ENCODE assay signal across 8 cellular contexts in genomic region chr17:48215583-48216139, GRCh38.
DNase-seq lines count a peak whose midpoint lies in the region; ATAC-seq and TF ChIP-seq lines count a peak whose summit lies in the region.

No MANE protein-coding gene starts in this region.

- H3K27ac ChIP-seq in Peyer's patch (no peak overlapping the region), fibroblast of lung (ENCODE audit: insufficient read depth, low read length) (no peak overlapping the region)

- no peaks in the 10 kb centered on the region for H4K20me1 ChIP-seq in fibroblast of lung (ENCODE audit: control insufficient read depth, extremely low read depth, insufficient read depth, low read length)

- peak in 4 of 6 experiments; percentile 37 to 79 (median 77) for TF ChIP-seq CTCF in Peyer's patch (IDR thresholded peaks at IDR 0.05)
- peak; percentile 65 to 67 for TF ChIP-seq CTCF in fibroblast of lung (conservative IDR thresholded peaks at IDR 0.05 in 1 of 2, IDR thresholded peaks at IDR 0.05 in 1 of 2; ENCODE audit: low read depth in 1 of 2, low read length in 2 of 2)

- no peak overlapping the region for H3K9ac ChIP-seq in fibroblast of lung (ENCODE audit: insufficient read depth, low read length)

- H3K4me1 Mint-ChIP-seq in stimulated activated naive B cell treated with anti-CD40 and anti-IgM and Interleukin-4, amounts not matched to agents 10 μg/mL and 1 μg/mL and 100 μg/mL, for 72 hours = peaks cover 1 to 8% of the 10 kb centered on the region in 2 donors

- no peaks in the 10 kb centered on the region for H3K79me2 ChIP-seq in fibroblast of lung (ENCODE audit: control insufficient read depth, insufficient read depth, low read length)

- no peak overlapping the region for H3K4me3 Mint-ChIP-seq in stimulated activated naive B cell treated with anti-CD40 and anti-IgM and Interleukin-4, amounts not matched to agents 10 μg/mL and 1 μg/mL and 100 μg/mL, for 72 hours

- H3K36me3 Mint-ChIP-seq in stimulated activated naive B cell treated with anti-CD40 and anti-IgM and Interleukin-4, amounts not matched to agents 10 μg/mL and 1 μg/mL and 100 μg/mL, for 72 hours = peaks cover 13 to 14% of the 10 kb centered on the region in 2 donors

- DNase-seq in COLO829 (ENCODE audit: low spot score) (peak; percentile 68), HT-29 (ENCODE audit: low spot score) (peak; percentile 76), Peyer's patch (peak in 2 of 3 donors; percentile 50 to 57), fibroblast of lung (ENCODE audit: low read depth in 2 of 2) (peak; percentile 22 to 56), nucleus accumbens (lab: John Stamatoyannopoulos, UW) (no peak)
- no peak for DNase-seq in stimulated activated naive B cell treated with anti-CD40 and anti-IgM and Interleukin-4, amounts not matched to agents 10 μg/mL and 1 μg/mL and 100 μg/mL, for 72 hours
- DNase-seq in activated CD4-positive, alpha-beta T cell treated with anti-CD3 and anti-CD28 coated beads for 48 hours = no peak

- no peaks in the 10 kb centered on the region for H3K4me1 ChIP-seq in Peyer's patch
- no peaks in the 10 kb centered on the region for H3K4me1 ChIP-seq in fibroblast of lung (ENCODE audit: control insufficient read depth, extremely low read depth, insufficient read depth, low read length)

- H2AFZ ChIP-seq in fibroblast of lung (ENCODE audit: low read length) = no peak overlapping the region

- no peaks in the 10 kb centered on the region for H3K36me3 ChIP-seq in Peyer's patch
- H3K36me3 ChIP-seq in fibroblast of lung (ENCODE audit: control insufficient read depth, insufficient read depth, low read length) = no peaks in the 10 kb centered on the region

- H3K4me2 ChIP-seq in fibroblast of lung (ENCODE audit: extremely low read depth, insufficient read depth, low read length) = no peak overlapping the region

- H3K27me3 ChIP-seq in Peyer's patch (no peaks in the 10 kb centered on the region), fibroblast of lung (ENCODE audit: control insufficient read depth, insufficient read depth, low read length) (peaks cover 13% of the 10 kb centered on the region)

- H3K9me3 ChIP-seq in Peyer's patch (no peaks in the 10 kb centered on the region), fibroblast of lung (ENCODE audit: control insufficient read depth, insufficient read depth, low read depth, low read length) (no peaks in the 10 kb centered on the region)

- H3K27ac Mint-ChIP-seq in stimulated activated naive B cell treated with anti-CD40 and anti-IgM and Interleukin-4, amounts not matched to agents 10 μg/mL and 1 μg/mL and 100 μg/mL, for 72 hours = peak overlapping the region; percentile 42

- ATAC-seq in stimulated activated naive B cell treated with anti-CD40 and anti-IgM and Interleukin-4, amounts not matched to agents 10 μg/mL and 1 μg/mL and 100 μg/mL, for 72 hours (replicated peaks) = no peak
- no peak for ATAC-seq in HG02571 (IDR thresholded peaks at IDR 0.05; ENCODE audit: unreplicated experiment)

- no peaks in the 10 kb centered on the region for H3K27me3 Mint-ChIP-seq in stimulated activated naive B cell treated with anti-CD40 and anti-IgM and Interleukin-4, amounts not matched to agents 10 μg/mL and 1 μg/mL and 100 μg/mL, for 72 hours

- H3K4me3 ChIP-seq in Peyer's patch (no peak overlapping the region), fibroblast of lung (replicated peaks in 1 of 4; ENCODE audit: control extremely low read depth in 1 of 4, insufficient read depth in 1 of 4, low read depth in 3 of 4, low read length in 4 of 4) (no peak overlapping the region)

- H3K9me3 Mint-ChIP-seq in stimulated activated naive B cell treated with anti-CD40 and anti-IgM and Interleukin-4, amounts not matched to agents 10 μg/mL and 1 μg/mL and 100 μg/mL, for 72 hours = no peaks in the 10 kb centered on the region

- TF ChIP-seq POLR2A in Peyer's patch (IDR thresholded peaks at IDR 0.05) = peak in 1 of 2 donors; percentile 10

Comparison
In these comparisons a context has a peak if more than half of its experiments do, and no peak if none do; other contexts are left out.
1. DNase-seq: peak in COLO829 (single experiment), HT-29 (single experiment), Peyer's patch (2 of 3) and fibroblast of lung (2 of 2); none in stimulated activated naive B cell treated with anti-CD40 and anti-IgM and Interleukin-4, amounts not matched to agents 10 μg/mL and 1 μg/mL and 100 μg/mL, for 72 hours (single experiment), nucleus accumbens (0 of 56) and activated CD4-positive, alpha-beta T cell treated with anti-CD3 and anti-CD28 coated beads for 48 hours (single experiment).